ENCODE assay signal across 11 cellular contexts in the genomic region with DNA sequence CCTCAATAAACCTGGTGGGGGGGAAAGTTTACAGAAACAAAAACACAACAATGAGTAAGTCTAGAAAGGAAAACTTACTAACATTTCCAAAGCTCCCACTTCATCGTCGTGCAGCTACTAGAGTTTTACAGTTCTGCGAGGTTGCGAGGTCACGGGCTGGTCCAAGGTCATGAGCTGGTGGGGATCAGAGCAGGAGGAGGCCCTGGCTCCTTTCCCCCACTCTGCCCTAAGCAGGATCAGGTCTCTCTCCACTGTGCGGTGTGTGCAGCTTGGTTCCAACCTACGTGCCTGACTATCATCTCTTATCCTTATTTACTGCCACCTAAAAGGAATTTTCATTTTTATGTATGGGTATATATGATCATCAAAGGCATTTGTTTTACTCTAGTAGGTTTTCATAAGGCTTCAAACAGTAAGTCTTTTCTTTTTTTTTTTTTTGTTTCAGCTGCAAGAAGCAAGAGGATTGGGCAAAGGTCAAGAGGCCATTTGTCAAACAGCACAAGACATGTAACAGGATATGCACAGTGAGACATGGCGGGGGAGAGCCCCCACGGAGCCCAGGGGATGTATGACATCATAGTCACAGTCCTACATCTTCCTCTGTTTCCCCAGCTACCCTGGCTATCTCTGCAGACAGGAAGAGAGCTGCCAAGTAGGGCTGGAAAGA.
DNase-seq lines count a peak whose midpoint lies in the region; ATAC-seq, FAIRE-seq and TF ChIP-seq lines count a peak whose summit lies in the region.
"Had no signal": no experiment of that assay in that cellular context is flagged by ENCODE, and none has a peak within 500 bp of the region (broad histone marks: within the 10 kb centered on the region; RNA-seq: fewer than 3 reads in every experiment).

No MANE protein-coding gene starts in this region.

- no peak overlapping the region for H4K91ac ChIP-seq in mesenchymal stem cell (ENCODE audit: low read length)

- H3K4me1 ChIP-seq in mesenchymal stem cell (ENCODE audit: control insufficient read depth, insufficient read depth, low read depth, low read length), result peaks cover 13% of the 10 kb centered on the region

- 28% methylated on average over 7 of the region's 9 CpGs for WGBS in mesenchymal stem cell

- peak overlapping the region in 1 of 2 experiments; percentile 59 for H2BK12ac ChIP-seq in mesenchymal stem cell (ENCODE audit: low read length in 2 of 2)

- no peak overlapping the region for H2BK5ac ChIP-seq in mesenchymal stem cell (ENCODE audit: low read depth, low read length, poor library complexity, severe bottlenecking)

- peak; percentile 30 for DNase-seq in EH (ENCODE audit: low read depth)
- peak; percentile 6 for DNase-seq in SK-N-DZ (ENCODE audit: low spot score)
- DNase-seq in mesenchymal stem cell, result peak; percentile 79
- DNase-seq in coronary artery (ENCODE audit: low spot score), result no peak
- DNase-seq in HTR-8/SVneo (ENCODE audit: insufficient read length, low spot score), result no peak
- no peak for DNase-seq in NCI-H748 (lab: John Stamatoyannopoulos, UW; ENCODE audit: unreplicated experiment)
- DNase-seq: activated CD4-positive, CD25-positive, alpha-beta regulatory T cell treated with anti-CD3 and anti-CD28 coated beads, Interleukin-2, amount 50 U/mL, for 72 hours; Karpas-422; NCI-H446 had no signal

- TF ChIP-seq CTCF in coronary artery (IDR thresholded peaks at IDR 0.05), result no peak

- ATAC-seq in GM19025 (IDR thresholded peaks at IDR 0.05; ENCODE audit: low read depth, unreplicated experiment), result peak; percentile 50

- H3K9ac ChIP-seq in mesenchymal stem cell (ENCODE audit: low read length), result no peak overlapping the region

- H3K79me1 ChIP-seq in mesenchymal stem cell (replicated peaks; ENCODE audit: low read length, poor library complexity, severe bottlenecking), result no peaks in the 10 kb centered on the region

- no peak overlapping the region for H2BK120ac ChIP-seq in mesenchymal stem cell (ENCODE audit: low read depth, low read length)

- no peak for FAIRE-seq in HTR-8/SVneo (lab: Jason Lieb, UNC)

- H3K36me3 ChIP-seq in mesenchymal stem cell (ENCODE audit: control insufficient read depth in 1 of 2, insufficient read depth in 2 of 2, low read depth in 1 of 2, low read length in 2 of 2), result no peaks in the 10 kb centered on the region
- H3K36me3 ChIP-seq: SJCRH30 had no signal

- H2AK5ac ChIP-seq in mesenchymal stem cell (ENCODE audit: low read length, severe bottlenecking), result no peak overlapping the region

- H3K23ac ChIP-seq in mesenchymal stem cell (ENCODE audit: low read length in 2 of 2), result no peak overlapping the region

- no peak overlapping the region for H3K4me3 ChIP-seq in mesenchymal stem cell (ENCODE audit: insufficient read depth in 1 of 2, low read depth in 1 of 2, low read length in 2 of 2)
- no peak overlapping the region for H3K4me3 ChIP-seq in coronary artery
- H3K4me3 ChIP-seq: SJCRH30 had no signal

- H2AFZ ChIP-seq in mesenchymal stem cell (ENCODE audit: low read depth, low read length), result no peak overlapping the region

- H3K14ac ChIP-seq in mesenchymal stem cell (ENCODE audit: low read length in 2 of 2), result peak overlapping the region in 1 of 2 experiments; percentile 44

- H3K27ac ChIP-seq in mesenchymal stem cell (ENCODE audit: low read length, poor library complexity, severe bottlenecking), result no peak overlapping the region
- no peak overlapping the region for H3K27ac ChIP-seq in coronary artery
- H3K27ac ChIP-seq: SJCRH30 had no signal

- H3K18ac ChIP-seq in mesenchymal stem cell (ENCODE audit: low read depth in 1 of 2, low read length in 2 of 2), result no peak overlapping the region

- H3K27me3 ChIP-seq in mesenchymal stem cell (ENCODE audit: control insufficient read depth in 1 of 2, insufficient read depth in 1 of 2, low read length in 2 of 2), result peaks cover 0 to 6% of the 10 kb centered on the region in 2 experiments
- H3K27me3 ChIP-seq: SJCRH30 had no signal

- peak overlapping the region in 1 of 2 experiments; percentile 39 for H3K4ac ChIP-seq in mesenchymal stem cell (ENCODE audit: low read depth in 1 of 2, low read length in 2 of 2)

- H3K9me3 ChIP-seq in mesenchymal stem cell (ENCODE audit: control insufficient read depth, low read length), result no peaks in the 10 kb centered on the region
- H3K9me3 ChIP-seq: SJCRH30 had no signal

- H2BK15ac ChIP-seq in mesenchymal stem cell (ENCODE audit: low read depth, poor library complexity, severe bottlenecking), result no peak overlapping the region

- no peak overlapping the region for H3K4me2 ChIP-seq in mesenchymal stem cell (ENCODE audit: low read length, poor library complexity, severe bottlenecking)

- H4K8ac ChIP-seq in mesenchymal stem cell (ENCODE audit: low read length), result peak overlapping the region; percentile 74

Comparison
In these comparisons a context has a peak if more than half of its experiments do, and no peak if none do; other contexts are left out.
1. DNase-seq: peak in EH (single experiment), SK-N-DZ (single experiment) and mesenchymal stem cell (single experiment); none in coronary artery (single experiment), HTR-8/SVneo (single experiment) and NCI-H748 (single experiment).